ENCODE assay signal across 23 cellular contexts in the genomic region with DNA sequence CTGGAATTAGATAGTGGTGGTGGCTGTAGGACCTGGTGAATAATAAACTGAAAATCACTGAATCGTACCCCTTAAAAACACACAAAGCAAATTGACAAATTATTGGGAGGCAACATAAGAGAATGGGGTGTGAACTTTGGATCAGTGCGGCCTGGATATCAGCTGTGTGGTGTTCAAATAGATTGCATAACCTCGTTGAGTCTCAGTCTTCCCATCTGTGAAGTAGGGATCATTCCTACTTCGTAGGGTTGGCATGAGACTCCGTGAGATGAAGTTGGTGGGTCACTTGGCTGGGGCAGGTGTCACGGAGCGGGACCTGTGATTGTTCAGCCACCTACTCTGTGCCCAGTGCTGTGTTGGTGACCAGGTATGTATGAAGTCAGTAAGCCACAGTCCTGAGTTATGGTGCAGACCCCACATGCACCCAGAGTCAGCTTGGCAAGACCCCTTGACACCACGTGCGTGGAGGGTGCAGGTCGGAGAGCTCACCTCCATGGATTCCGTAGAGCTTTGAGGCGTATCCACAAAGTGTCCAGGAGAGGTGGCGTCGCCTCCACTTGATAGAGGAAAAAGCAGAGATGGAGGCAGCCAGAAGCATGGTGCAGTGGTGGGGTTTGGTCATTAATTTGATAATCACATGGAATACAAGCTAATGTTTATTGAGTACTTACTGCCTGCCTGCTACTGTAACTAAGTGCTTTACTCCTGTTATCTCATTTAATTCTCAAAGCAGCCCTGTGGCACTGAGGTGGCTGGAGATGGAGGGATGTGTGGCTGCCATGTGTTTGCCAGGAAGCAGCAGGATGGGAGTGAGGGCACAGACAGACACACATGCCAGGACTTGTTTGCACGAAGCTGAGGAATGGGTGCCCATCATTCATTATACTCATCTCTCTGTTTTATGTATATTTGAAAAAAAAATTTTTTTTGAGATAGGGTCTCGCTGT. TPM values are rescaled to one million over a fixed set of nuclear protein-coding genes. Genes with fewer than 3 reads are reported as not detected.
DNase-seq lines count a peak whose midpoint lies in the region; ATAC-seq and TF ChIP-seq lines count a peak whose summit lies in the region.
"Had no signal": no experiment of that assay in that cellular context is flagged by ENCODE, and none has a peak within 500 bp of the region (broad histone marks: within the 10 kb centered on the region; RNA-seq: fewer than 3 reads in every experiment).

No MANE protein-coding gene starts in this region.

- H3K36me3 ChIP-seq in BLaER1 treated with 17β-estradiol and CSF1 and Interleukin-3, amounts not matched to agents 10 nM and 100 nM, result peaks cover 6 to 31% (median 13%) of the 10 kb centered on the region in 11 experiments; a peak in 18 of 22 replicates
- H3K36me3 ChIP-seq in neural progenitor cell (no peaks in the 10 kb centered on the region), adrenal gland (replicated peaks in 1 of 2) (no peaks in the 10 kb centered on the region), stomach (peaks cover 0 to 16% (median 11%) of the 10 kb centered on the region in 4 donors), upper lobe of right lung (no peaks in the 10 kb centered on the region)

- H3K9me3 ChIP-seq in BLaER1 treated with 17β-estradiol and CSF1 and Interleukin-3, amounts not matched to agents 10 nM and 100 nM (replicated peaks in 1 of 11), result peaks cover 8 to 15% (median 12%) of the 10 kb centered on the region in 11 experiments
- no peaks in the 10 kb centered on the region for H3K9me3 ChIP-seq in neural progenitor cell (ENCODE audit: low read depth)
- H3K9me3 ChIP-seq in adrenal gland (replicated peaks in 1 of 3), result peaks cover 0 to 5% (median 0%) of the 10 kb centered on the region in 3 donors
- peaks cover 0 to 7% (median 5%) of the 10 kb centered on the region in 4 donors for H3K9me3 ChIP-seq in stomach
- no peaks in the 10 kb centered on the region for H3K9me3 ChIP-seq in upper lobe of right lung

- H3K27ac ChIP-seq in BLaER1 treated with 17β-estradiol and CSF1 and Interleukin-3, amounts not matched to agents 10 nM and 100 nM, result no peak overlapping the region
- H3K27ac ChIP-seq in RWPE1, result peak overlapping the region; percentile 0; the same call in 1 of the 2 replicates
- H3K27ac ChIP-seq in neural progenitor cell, result no peak overlapping the region
- H3K27ac ChIP-seq in adrenal gland, result no peak overlapping the region
- no peak overlapping the region for H3K27ac ChIP-seq in stomach
- H3K27ac ChIP-seq in upper lobe of right lung, result no peak overlapping the region
- H3K27ac ChIP-seq: ascending aorta, PC-9, skin epidermis had no signal

- H3K4me1 Mint-ChIP-seq in chondrocyte (ENCODE audit: low read depth) (peaks cover 23% of the 10 kb centered on the region), neural progenitor cell (peaks cover 36% of the 10 kb centered on the region)

- intact Hi-C loops in adrenal gland (cut with DNase I) (no loop called here), stomach (cut with DNase I; ENCODE audit: low total_unique reads) (no loop called here), upper lobe of right lung (cut with DNase I) (no loop called here)

- H3K9me3 Mint-ChIP-seq in chondrocyte (ENCODE audit: low read depth), result peaks cover 4% of the 10 kb centered on the region
- H3K9me3 Mint-ChIP-seq in neural progenitor cell, result peaks cover 5% of the 10 kb centered on the region
- H3K9me3 Mint-ChIP-seq: CD4-positive, alpha-beta memory T cell had no signal

- CTCF ChIA-PET in RWPE1 (lab: Yijun Ruan, JAX), result no interaction called here

- H3K27me3 Mint-ChIP-seq in chondrocyte (ENCODE audit: low read depth), result no peaks in the 10 kb centered on the region
- H3K27me3 Mint-ChIP-seq in neural progenitor cell (ENCODE audit: insufficient read depth, low read depth), result no peaks in the 10 kb centered on the region
- H3K27me3 Mint-ChIP-seq: CD4-positive, alpha-beta memory T cell had no signal

- DNase-seq in RWPE1 (ENCODE audit: low spot score), result peak; percentile 21
- DNase-seq in chondrocyte (ENCODE audit: low spot score), result peak; percentile 86
- DNase-seq in neural progenitor cell (ENCODE audit: low spot score), result no peak
- DNase-seq in adrenal gland, result no peak
- DNase-seq in stomach, result no peak
- no peak for DNase-seq in upper lobe of right lung
- DNase-seq in GM19240 (ENCODE audit: insufficient read length, low spot score), result no peak
- DNase-seq: activated CD8-positive, alpha-beta T cell treated with anti-CD3 and anti-CD28 coated beads, Interleukin-2, amount 10 ng/mL, durations not matched to agents 7 days and 5 days; CD4-positive, alpha-beta memory T cell; central memory CD4-positive, alpha-beta T cell; glutamatergic neuron; kidney; MG63; NCI-H1417; NCI-H2107; NCI-H446 treated with DMSO at 0.1 percent for 48 hours; PC-9; SIG-M5; stimulated activated CD4-positive, alpha-beta T cell treated with anti-CD3 and anti-CD28 coated beads, Interleukin-1b, Interleukin-23, amount 100 ng/mL, for 48 hours had no signal

- no peak overlapping the region for H2AFZ ChIP-seq in neural progenitor cell (replicated peaks)
- H2AFZ ChIP-seq: PC-9 had no signal

- POLR2A ChIA-PET in RWPE1 (lab: Yijun Ruan, JAX; ENCODE audit: low non-redundant PET), result no interaction called here

- peaks cover 23 to 79% (median 68%) of the 10 kb centered on the region in 11 experiments; a peak in 20 of 22 replicates for H4K20me1 ChIP-seq in BLaER1 treated with 17β-estradiol and CSF1 and Interleukin-3, amounts not matched to agents 10 nM and 100 nM
- no peaks in the 10 kb centered on the region for H4K20me1 ChIP-seq in neural progenitor cell (ENCODE audit: low read depth)

- 96 to 98% (median 97%) methylated on average over 12 to 16 of the region's 16 CpGs for WGBS in adrenal gland, 4 donors
- 86 to 93% (median 90%) methylated on average over 16 of the region's 16 CpGs for WGBS in stomach, 5 donors

- H3F3A ChIP-seq in neural progenitor cell (ENCODE audit: low read depth), result no peaks in the 10 kb centered on the region

- H3K27me3 ChIP-seq in BLaER1 treated with 17β-estradiol and CSF1 and Interleukin-3, amounts not matched to agents 10 nM and 100 nM, result no peaks in the 10 kb centered on the region
- H3K27me3 ChIP-seq in neural progenitor cell, result no peaks in the 10 kb centered on the region
- no peaks in the 10 kb centered on the region for H3K27me3 ChIP-seq in adrenal gland
- H3K27me3 ChIP-seq in stomach, result no peaks in the 10 kb centered on the region
- H3K27me3 ChIP-seq in upper lobe of right lung, result no peaks in the 10 kb centered on the region
- H3K27me3 ChIP-seq: ascending aorta, MG63 had no signal

- no peak for TF ChIP-seq EP300 in stomach (IDR thresholded peaks at IDR 0.05)

- no peak overlapping the region for H3K9ac ChIP-seq in BLaER1 treated with 17β-estradiol and CSF1 and Interleukin-3, amounts not matched to agents 10 nM and 100 nM
- no peak overlapping the region for H3K9ac ChIP-seq in neural progenitor cell

- H3K27ac Mint-ChIP-seq in chondrocyte (ENCODE audit: unreplicated experiment) (no peak overlapping the region), neural progenitor cell (peak overlapping the region; percentile 55)
- H3K27ac Mint-ChIP-seq: activated CD8-positive, alpha-beta T cell treated with anti-CD3 and anti-CD28 coated beads, Interleukin-2, amount 10 ng/mL, durations not matched to agents 7 days and 5 days had no signal

- peak overlapping the region in 10 of 11 experiments; percentile 67 to 79 (median 73); a peak in 15 of 22 replicates for H3K4me2 ChIP-seq in BLaER1 treated with 17β-estradiol and CSF1 and Interleukin-3, amounts not matched to agents 10 nM and 100 nM
- no peak overlapping the region for H3K4me2 ChIP-seq in neural progenitor cell
- H3K4me2 ChIP-seq: PC-9 had no signal

- H3K79me2 ChIP-seq in neural progenitor cell (ENCODE audit: low read depth), result no peaks in the 10 kb centered on the region

- H3K4me1 ChIP-seq in BLaER1 treated with 17β-estradiol and CSF1 and Interleukin-3, amounts not matched to agents 10 nM and 100 nM, result peaks cover 56 to 92% (median 83%) of the 10 kb centered on the region in 10 experiments
- H3K4me1 ChIP-seq in neural progenitor cell (peaks cover 2% of the 10 kb centered on the region), adrenal gland (replicated peaks in 1 of 2) (peaks cover 0 to 10% of the 10 kb centered on the region in 2 donors), stomach (peaks cover 8 to 39% (median 10%) of the 10 kb centered on the region in 4 donors), upper lobe of right lung (peaks cover 6% of the 10 kb centered on the region)
- H3K4me1 ChIP-seq: ascending aorta had no signal

- ATAC-seq in upper lobe of right lung, result no peak
- ATAC-seq: activated CD8-positive, alpha-beta T cell treated with anti-CD3 and anti-CD28 coated beads, Interleukin-2, amount 10 ng/mL, durations not matched to agents 7 days and 5 days had no signal

- no peak for TF ChIP-seq CTCF in RWPE1 (conservative IDR thresholded peaks at IDR 0.05; ENCODE audit: low read depth)
- TF ChIP-seq CTCF in chondrocyte (IDR thresholded peaks at IDR 0.05), result no peak
- no peak for TF ChIP-seq CTCF in neural progenitor cell (IDR thresholded peaks at IDR 0.05)
- no peak for TF ChIP-seq CTCF in adrenal gland (IDR thresholded peaks at IDR 0.05)
- TF ChIP-seq CTCF in stomach (IDR thresholded peaks at IDR 0.05), result no peak
- no peak for TF ChIP-seq CTCF in upper lobe of right lung (IDR thresholded peaks at IDR 0.05)

- H3K4me3 Mint-ChIP-seq in chondrocyte (ENCODE audit: unreplicated experiment) (no peak overlapping the region), neural progenitor cell (no peak overlapping the region)
- H3K4me3 Mint-ChIP-seq: activated CD8-positive, alpha-beta T cell treated with anti-CD3 and anti-CD28 coated beads, Interleukin-2, amount 10 ng/mL, durations not matched to agents 7 days and 5 days had no signal

- H3K4me3 ChIP-seq in BLaER1 treated with 17β-estradiol and CSF1 and Interleukin-3, amounts not matched to agents 10 nM and 100 nM, result no peak overlapping the region
- H3K4me3 ChIP-seq in neural progenitor cell (no peak overlapping the region), adrenal gland (no peak overlapping the region), stomach (no peak overlapping the region), upper lobe of right lung (no peak overlapping the region)
- H3K4me3 ChIP-seq: ascending aorta, lung, MG63, PC-9, skin epidermis had no signal

- H3K36me3 Mint-ChIP-seq in chondrocyte (ENCODE audit: low read depth) (peaks cover 2% of the 10 kb centered on the region), neural progenitor cell (no peaks in the 10 kb centered on the region)

- TF ChIP-seq POLR2A in adrenal gland (IDR thresholded peaks at IDR 0.05) (no peak), stomach (IDR thresholded peaks at IDR 0.05) (no peak)

RNA-seq across cellular contexts. Expression of gene HPCAL1, which starts 35.8 kb away (rescaled TPM):
- 18.7 to 44.0 TPM (median 19.3 TPM) in 3 replicates for total RNA-seq in chondrocyte
- 3.7 and 8.0 TPM in 2 replicates for total RNA-seq in neural progenitor cell (ENCODE audit: low replicate concordance)
- 100 to 1,000 TPM in 1 of 8 donors, 10 to 100 TPM in 7; 49.9 to 118 (median 78.3) TPM for total RNA-seq in adrenal gland
- 10 to 100 TPM; 43.0 to 58.2 (median 45.9) TPM for polyA plus RNA-seq in adrenal gland
- total RNA-seq in stomach, result 100 to 1,000 TPM in 2 of 5 donors, 10 to 100 TPM in 3; 14.0 to 571 (median 89.3) TPM
- 10 to 100 TPM; 46.4 to 97.9 (median 81.6) TPM for polyA plus RNA-seq in stomach
- 160 TPM for total RNA-seq in upper lobe of right lung

Comparison
In these comparisons a context has a peak if more than half of its experiments do, and no peak if none do; other contexts are left out.
1. DNase-seq: peak in RWPE1 (single experiment) and chondrocyte (single experiment); none in neural progenitor cell (single experiment), adrenal gland (0 of 7), stomach (single experiment), upper lobe of right lung (single experiment) and GM19240 (single experiment).